ENCODE assay signal across 23 cellular contexts in genomic region chr22:36588285-36588684, GRCh38.
"Had no signal": no experiment of that assay in that cellular context is flagged by ENCODE, and none has a peak within 500 bp of the region (broad histone marks: within the 10 kb centered on the region; RNA-seq: fewer than 3 reads in every experiment).

No MANE protein-coding gene starts in this region.

- DNase-seq: effector memory CD8-positive, alpha-beta T cell; esophagus squamous epithelium; foreskin melanocyte; heart left ventricle; hypothalamus; islet precursor cell; left cardiac atrium; left ventricle myocardium inferior; lower lobe of right lung; midbrain; naive B cell; psoas muscle; retina; stimulated activated CD4-positive, alpha-beta T cell treated with anti-CD3 and anti-CD28 coated beads, Interleukin-15, amount 100 ng/mL, for 24 hours; stimulated activated CD4-positive, alpha-beta T cell treated with anti-CD3 and anti-CD28 coated beads, Interleukin-1b, Interleukin-23, amount 100 ng/mL, for 48 hours; stimulated activated CD4-positive, alpha-beta T cell treated with anti-CD3 and anti-CD28 coated beads, Interleukin-4, amount 100 ng/mL, for 24 hours; stimulated activated naive CD8-positive, alpha-beta T cell treated with anti-CD3 and anti-CD28 coated beads, Interleukin-15, amount 100 ng/mL, for 72 hours; tibial artery; upper lobe of left lung had no signal

- H3K27me3 ChIP-seq: right lobe of liver, upper lobe of left lung had no signal

- H3K36me3 ChIP-seq: esophagus squamous epithelium, heart left ventricle, left ventricle myocardium inferior, lower lobe of right lung, right lobe of liver, tibial artery, upper lobe of left lung had no signal

- H3K4me1 ChIP-seq: heart left ventricle, left ventricle myocardium inferior, lower lobe of right lung, psoas muscle, right lobe of liver, tibial artery, upper lobe of left lung had no signal

- H3K27ac ChIP-seq: esophagus squamous epithelium, heart left ventricle, left ventricle myocardium inferior, lower lobe of right lung, psoas muscle, right lobe of liver, tibial artery, upper lobe of left lung had no signal

- H3K4me3 ChIP-seq: heart left ventricle, left ventricle myocardium inferior, lower lobe of right lung, psoas muscle, right lobe of liver, tibial artery, upper lobe of left lung had no signal

- H3K36me3 Mint-ChIP-seq: memory B cell; stimulated activated memory B cell treated with anti-CD40 and anti-IgM and Interleukin-4, amounts not matched to agents 10 μg/mL and 1 μg/mL and 100 μg/mL, for 72 hours had no signal

- H3K4me1 Mint-ChIP-seq: stimulated activated memory B cell treated with anti-CD40 and anti-IgM and Interleukin-4, amounts not matched to agents 10 μg/mL and 1 μg/mL and 100 μg/mL, for 72 hours; stimulated activated naive CD8-positive, alpha-beta T cell treated with anti-CD3 and anti-CD28 coated beads, Interleukin-15, amount 100 ng/mL, for 72 hours had no signal

- H3K9me3 ChIP-seq: esophagus squamous epithelium, heart left ventricle, left ventricle myocardium inferior, lower lobe of right lung, psoas muscle, right lobe of liver, tibial artery, upper lobe of left lung had no signal

- H3K9me3 Mint-ChIP-seq: effector memory CD8-positive, alpha-beta T cell; memory B cell; nephron had no signal

- H3K4me3 Mint-ChIP-seq: effector memory CD8-positive, alpha-beta T cell; memory B cell; naive B cell; stimulated activated memory B cell treated with anti-CD40 and anti-IgM and Interleukin-4, amounts not matched to agents 10 μg/mL and 1 μg/mL and 100 μg/mL, for 72 hours; stimulated activated naive CD8-positive, alpha-beta T cell treated with anti-CD3 and anti-CD28 coated beads, Interleukin-15, amount 100 ng/mL, for 72 hours had no signal

- ATAC-seq: effector memory CD8-positive, alpha-beta T cell; heart left ventricle; lower lobe of right lung; psoas muscle; right lobe of liver; stimulated activated memory B cell treated with anti-CD40 and anti-IgM and Interleukin-4, amounts not matched to agents 10 μg/mL and 1 μg/mL and 100 μg/mL, for 72 hours; stimulated activated naive CD8-positive, alpha-beta T cell treated with anti-CD3 and anti-CD28 coated beads, Interleukin-15, amount 100 ng/mL, for 72 hours had no signal

- H3K27ac Mint-ChIP-seq: effector memory CD8-positive, alpha-beta T cell; memory B cell; nephron; stimulated activated memory B cell treated with anti-CD40 and anti-IgM and Interleukin-4, amounts not matched to agents 10 μg/mL and 1 μg/mL and 100 μg/mL, for 72 hours; stimulated activated naive CD8-positive, alpha-beta T cell treated with anti-CD3 and anti-CD28 coated beads, Interleukin-15, amount 100 ng/mL, for 72 hours had no signal
